In the genomic region with DNA sequence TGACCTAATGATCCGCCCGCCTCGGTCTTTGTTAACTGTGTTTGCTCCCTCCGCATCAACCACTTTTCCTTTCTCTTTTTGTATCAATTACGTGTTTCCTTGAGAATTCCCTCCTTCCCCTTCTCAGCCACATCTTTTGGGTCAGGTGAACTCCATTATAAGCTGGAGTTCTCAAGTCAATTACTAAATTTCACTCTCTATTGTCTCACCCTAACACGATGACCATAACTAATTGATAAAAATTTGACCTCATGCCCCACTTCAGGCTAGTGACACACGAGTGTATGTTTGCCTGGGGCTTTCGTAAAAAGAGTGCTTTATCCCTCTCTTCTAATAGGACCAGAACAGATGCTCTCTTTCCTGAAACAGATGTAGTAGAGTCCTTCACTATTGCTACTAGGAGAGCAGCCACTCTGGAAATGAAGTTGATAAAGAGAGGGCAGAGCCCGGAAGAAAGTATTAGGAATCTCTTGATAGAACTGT, we compare ENCODE assay signal across 17 cellular contexts.
DNase-seq lines count a peak whose midpoint lies in the region; ATAC-seq and TF ChIP-seq lines count a peak whose summit lies in the region.
"Had no signal": no experiment of that assay in that cellular context is flagged by ENCODE, and none has a peak within 500 bp of the region (broad histone marks: within the 10 kb centered on the region; RNA-seq: fewer than 3 reads in every experiment).

No MANE protein-coding gene starts in this region.

- H3K36me3 Mint-ChIP-seq in chondrocyte (ENCODE audit: low read depth): no peaks in the 10 kb centered on the region
- no peaks in the 10 kb centered on the region for H3K36me3 Mint-ChIP-seq in progenitor cell of endocrine pancreas (ENCODE audit: insufficient read depth)
- no peaks in the 10 kb centered on the region for H3K36me3 Mint-ChIP-seq in activated CD4-positive, alpha-beta memory T cell treated with anti-CD3 and anti-CD28 coated beads for 36 hours
- H3K36me3 Mint-ChIP-seq: activated CD8-positive, alpha-beta memory T cell treated with anti-CD3 and anti-CD28 coated beads, Interleukin-2, amount 10 ng/mL, durations not matched to agents 7 days and 5 days had no signal

- H3K4me1 Mint-ChIP-seq in chondrocyte (ENCODE audit: low read depth) (peaks cover 6% of the 10 kb centered on the region), progenitor cell of endocrine pancreas (ENCODE audit: low read depth) (no peaks in the 10 kb centered on the region)
- no peaks in the 10 kb centered on the region for H3K4me1 Mint-ChIP-seq in activated CD4-positive, alpha-beta memory T cell treated with anti-CD3 and anti-CD28 coated beads for 36 hours (ENCODE audit: low read depth)
- H3K4me1 Mint-ChIP-seq: activated CD8-positive, alpha-beta memory T cell treated with anti-CD3 and anti-CD28 coated beads, Interleukin-2, amount 10 ng/mL, durations not matched to agents 7 days and 5 days had no signal

- intact Hi-C loops in activated CD4-positive, alpha-beta memory T cell treated with anti-CD3 and anti-CD28 coated beads for 36 hours (cut with micrococcal nuclease): no loop called here

- H3K9me3 Mint-ChIP-seq in chondrocyte (ENCODE audit: low read depth) (peaks cover 7% of the 10 kb centered on the region), progenitor cell of endocrine pancreas (ENCODE audit: low read depth) (peaks cover 4% of the 10 kb centered on the region)
- peaks cover 2% of the 10 kb centered on the region for H3K9me3 Mint-ChIP-seq in activated CD4-positive, alpha-beta memory T cell treated with anti-CD3 and anti-CD28 coated beads for 36 hours

- H3K27ac Mint-ChIP-seq in chondrocyte (ENCODE audit: unreplicated experiment): no peak overlapping the region
- H3K27ac Mint-ChIP-seq in progenitor cell of endocrine pancreas: no peak overlapping the region
- H3K27ac Mint-ChIP-seq in activated CD4-positive, alpha-beta memory T cell treated with anti-CD3 and anti-CD28 coated beads for 36 hours: no peak overlapping the region
- H3K27ac Mint-ChIP-seq: activated CD8-positive, alpha-beta memory T cell treated with anti-CD3 and anti-CD28 coated beads, Interleukin-2, amount 10 ng/mL, durations not matched to agents 7 days and 5 days had no signal

- TF ChIP-seq CTCF in chondrocyte (IDR thresholded peaks at IDR 0.05) (no peak), progenitor cell of endocrine pancreas (IDR thresholded peaks at IDR 0.05; ENCODE audit: unreplicated experiment) (no peak), WERI-Rb-1 (IDR thresholded peaks at IDR 0.05; ENCODE audit: low read depth, low read length) (no peak)

- H3K27ac ChIP-seq in WERI-Rb-1: no peak overlapping the region

- no peaks in the 10 kb centered on the region for H3K36me3 ChIP-seq in WERI-Rb-1

- H3K9me3 ChIP-seq in WERI-Rb-1 (ENCODE audit: severe bottlenecking): no peaks in the 10 kb centered on the region

- DNase-seq in DMS53 treated with DMSO at 0.1 percent for 48 hours (lab: John Stamatoyannopoulos, UW; ENCODE audit: unreplicated experiment) (peak; percentile 54), NCI-H524 (lab: John Stamatoyannopoulos, UW) (peak; percentile 39 to 74), chondrocyte (ENCODE audit: low spot score) (no peak), progenitor cell of endocrine pancreas (ENCODE audit: low spot score, unreplicated experiment) (no peak), WERI-Rb-1 (no peak), SHP77 (lab: John Stamatoyannopoulos, UW) (no peak)
- no peak for DNase-seq in activated CD4-positive, alpha-beta memory T cell treated with anti-CD3 and anti-CD28 coated beads for 36 hours
- DNase-seq: activated CD8-positive, alpha-beta memory T cell treated with anti-CD3 and anti-CD28 coated beads, Interleukin-2, amount 10 ng/mL, durations not matched to agents 7 days and 5 days; activated effector memory CD4-positive, alpha-beta T cell treated with Interleukin-2 at 50 U/mL for 16 hours; COR-L47; effector CD8-positive, alpha-beta T cell; midbrain; NK-92 treated with Interleukin-12 subunit alpha and Interleukin-12 subunit beta, amount 100 ng/mL, for 24 hours; right cardiac atrium; stimulated activated CD4-positive, alpha-beta T cell treated with anti-CD3 and anti-CD28 coated beads, Interleukin-2, amount 100 ng/mL, for 48 hours; T-helper 2 cell had no signal

- peaks cover 4% of the 10 kb centered on the region for H3K27me3 Mint-ChIP-seq in chondrocyte (ENCODE audit: low read depth)
- H3K27me3 Mint-ChIP-seq in progenitor cell of endocrine pancreas: no peaks in the 10 kb centered on the region
- no peaks in the 10 kb centered on the region for H3K27me3 Mint-ChIP-seq in activated CD4-positive, alpha-beta memory T cell treated with anti-CD3 and anti-CD28 coated beads for 36 hours
- H3K27me3 Mint-ChIP-seq: activated CD8-positive, alpha-beta memory T cell treated with anti-CD3 and anti-CD28 coated beads, Interleukin-2, amount 10 ng/mL, durations not matched to agents 7 days and 5 days had no signal

- peak overlapping the region; percentile 78 for H3K4me3 Mint-ChIP-seq in chondrocyte (ENCODE audit: unreplicated experiment)
- peak overlapping the region; percentile 52 for H3K4me3 Mint-ChIP-seq in progenitor cell of endocrine pancreas (ENCODE audit: low read depth)
- no peak overlapping the region for H3K4me3 Mint-ChIP-seq in activated CD4-positive, alpha-beta memory T cell treated with anti-CD3 and anti-CD28 coated beads for 36 hours
- H3K4me3 Mint-ChIP-seq: activated CD8-positive, alpha-beta memory T cell treated with anti-CD3 and anti-CD28 coated beads, Interleukin-2, amount 10 ng/mL, durations not matched to agents 7 days and 5 days had no signal

- CTCF ChIA-PET in activated CD4-positive, alpha-beta memory T cell treated with anti-CD3 and anti-CD28 coated beads for 36 hours (lab: Charles Lee): no interaction called here

- ATAC-seq in HG02798 (IDR thresholded peaks at IDR 0.05; ENCODE audit: poor library complexity, unreplicated experiment): no peak
- ATAC-seq: activated CD8-positive, alpha-beta memory T cell treated with anti-CD3 and anti-CD28 coated beads, Interleukin-2, amount 10 ng/mL, durations not matched to agents 7 days and 5 days; right cardiac atrium had no signal

- H3K4me3 ChIP-seq in WERI-Rb-1 (ENCODE audit: low read depth, low read length): no peak overlapping the region

- POLR2A ChIA-PET in activated CD4-positive, alpha-beta memory T cell treated with anti-CD3 and anti-CD28 coated beads for 36 hours (lab: Charles Lee): no interaction called here

- no peaks in the 10 kb centered on the region for H3K27me3 ChIP-seq in WERI-Rb-1 (ENCODE audit: insufficient read depth, low read depth, severe bottlenecking)

Comparison
In these comparisons a context has a peak if more than half of its experiments do, and no peak if none do; other contexts are left out.
1. DNase-seq: peak in DMS53 treated with DMSO at 0.1 percent for 48 hours (single experiment) and NCI-H524 (2 of 2); none in chondrocyte (single experiment), progenitor cell of endocrine pancreas (single experiment), WERI-Rb-1 (single experiment), activated CD4-positive, alpha-beta memory T cell treated with anti-CD3 and anti-CD28 coated beads for 36 hours (single experiment) and SHP77 (0 of 2).